Comparison of ENCODE assay signal across 11 cellular contexts in the genomic region with DNA sequence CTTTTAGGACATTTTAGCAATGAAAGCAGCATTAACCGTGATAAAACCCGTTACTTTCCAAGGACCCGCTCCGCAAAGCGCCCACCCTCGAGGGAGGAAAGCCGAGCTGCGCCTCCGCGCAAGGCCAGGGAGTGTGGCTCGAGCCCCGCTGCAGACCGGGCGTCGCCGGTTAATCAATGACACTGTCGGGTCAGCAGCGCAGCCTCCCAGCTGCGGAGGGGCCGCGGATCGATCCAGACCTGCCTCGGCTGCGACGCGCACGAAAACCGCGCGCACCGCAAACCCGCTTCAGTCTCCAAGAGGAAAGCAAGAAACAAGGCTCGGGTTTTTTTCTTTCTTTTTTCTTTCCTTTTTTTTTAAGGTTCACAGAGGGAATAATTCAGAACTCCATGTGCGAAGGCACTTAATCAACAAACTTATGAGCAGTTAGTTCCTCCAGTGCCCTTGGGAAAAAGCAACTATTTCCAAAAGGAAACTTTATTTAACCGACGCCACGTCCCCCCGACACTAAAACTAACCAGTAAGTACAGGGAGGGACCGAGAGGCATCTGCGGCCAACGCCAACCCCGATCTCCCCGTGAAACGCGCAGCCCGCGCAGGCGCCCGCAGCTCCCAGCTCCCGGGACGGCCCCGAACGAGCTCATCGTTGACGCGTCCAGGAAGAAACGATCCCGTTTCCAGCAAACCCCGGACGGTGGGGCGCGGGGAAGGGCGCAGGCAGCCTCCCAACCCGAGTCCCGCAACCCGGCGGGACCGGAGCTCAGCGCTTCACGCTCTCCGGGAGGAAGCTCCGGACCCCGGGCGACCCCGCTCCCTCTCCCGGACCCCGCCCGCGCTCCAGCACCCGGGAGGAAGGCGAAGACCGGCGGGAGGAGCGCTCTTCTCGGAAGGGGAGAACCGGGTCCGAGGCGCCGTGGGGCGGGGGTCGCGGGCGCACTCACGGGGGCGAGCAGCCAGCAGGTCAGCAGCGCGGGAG. TPM values are rescaled to one million over a fixed set of nuclear protein-coding genes. Genes with fewer than 3 reads are reported as not detected.
DNase-seq lines count a peak whose midpoint lies in the region; ATAC-seq and TF ChIP-seq lines count a peak whose summit lies in the region.
"Had no signal": no experiment of that assay in that cellular context is flagged by ENCODE, and none has a peak within 500 bp of the region (broad histone marks: within the 10 kb centered on the region; RNA-seq: fewer than 3 reads in every experiment).

No MANE protein-coding gene starts in this region.

- no peak for TF ChIP-seq EP300 in transverse colon (IDR thresholded peaks at IDR 0.05; ENCODE audit: low read depth)

- in situ Hi-C loops in transverse colon (cut with MboI; ENCODE audit: low pct_ligation_motif_present in 1 of 4, low pct_unique_long_range_greater_than_20kb in 1 of 4, low sequenced_read_pairs in 3 of 4) (no loop called here), ACHN (cut with HindIII; ENCODE audit: low pct_ligation_motif_present, low pct_unique_long_range_greater_than_20kb, low sequenced_read_pairs) (no loop called here)

- no peaks in the 10 kb centered on the region for H3K9me3 ChIP-seq in duodenal mucosa (ENCODE audit: control insufficient read depth in 1 of 2, low read length in 2 of 2)
- no peaks in the 10 kb centered on the region for H3K9me3 ChIP-seq in muscle layer of duodenum (ENCODE audit: control insufficient read depth in 1 of 2, low read length in 2 of 2)
- H3K9me3 ChIP-seq in transverse colon, result no peaks in the 10 kb centered on the region

- TF ChIP-seq CTCF in transverse colon (IDR thresholded peaks at IDR 0.05), result no peak

- 2 to 18% methylated on average over 6 to 61 of the region's 97 CpGs for WGBS in transverse colon (ENCODE audit: low coverage in 1 of 2), 2 donors

- intact Hi-C loops in transverse colon (cut with DNase I; ENCODE audit: low total_unique reads), result no loop called here

- H3K36me3 ChIP-seq in duodenal mucosa (ENCODE audit: control insufficient read depth in 1 of 2, insufficient read depth in 2 of 2, low read length in 2 of 2), result no peaks in the 10 kb centered on the region
- peaks cover 0 to 4% of the 10 kb centered on the region in 2 donors for H3K36me3 ChIP-seq in muscle layer of duodenum (ENCODE audit: control insufficient read depth in 1 of 2, insufficient read depth in 2 of 2, low read length in 2 of 2)
- no peaks in the 10 kb centered on the region for H3K36me3 ChIP-seq in transverse colon

- no peak overlapping the region for H3K27ac ChIP-seq in duodenal mucosa (ENCODE audit: low read depth, low read length)
- no peak overlapping the region for H3K27ac ChIP-seq in muscle layer of duodenum (ENCODE audit: low read length)
- H3K27ac ChIP-seq in transverse colon, result peak overlapping the region; percentile 46 to 76 (median 65)
- H3K27ac ChIP-seq: PC-9 had no signal

- H3K27me3 ChIP-seq in duodenal mucosa (ENCODE audit: control insufficient read depth in 1 of 2, insufficient read depth in 2 of 2, low read length in 2 of 2) (peaks cover 29 to 43% of the 10 kb centered on the region in 2 donors), muscle layer of duodenum (ENCODE audit: low read depth, low read length) (peaks cover 16% of the 10 kb centered on the region), transverse colon (peaks cover 58% of the 10 kb centered on the region)

- ATAC-seq in HG03354 (IDR thresholded peaks at IDR 0.05; ENCODE audit: poor library complexity, severe bottlenecking, unreplicated experiment), result no peak
- ATAC-seq: HCT116 had no signal

- TF ChIP-seq POLR2A in transverse colon (IDR thresholded peaks at IDR 0.05), result no peak

- no peak overlapping the region for H3K9ac ChIP-seq in duodenal mucosa (ENCODE audit: low read depth in 1 of 2, low read length in 2 of 2)

- H3K4me1 ChIP-seq in duodenal mucosa (ENCODE audit: control insufficient read depth in 1 of 2, insufficient read depth in 2 of 2, low read length in 2 of 2), result peaks cover 0 to 7% of the 10 kb centered on the region in 2 donors
- peaks cover 4 to 22% of the 10 kb centered on the region in 2 donors for H3K4me1 ChIP-seq in muscle layer of duodenum (ENCODE audit: control insufficient read depth in 1 of 2, insufficient read depth in 2 of 2, low read length in 2 of 2)
- H3K4me1 ChIP-seq in transverse colon, result peaks cover 0 to 13% (median 5%) of the 10 kb centered on the region in 4 donors

- DNase-seq in activated T-cell treated with anti-CD3 and anti-CD28 coated beads for 24 hours (ENCODE audit: low read depth) (peak; percentile 7), activated T-cell treated with anti-CD3 and anti-CD28 coated beads for 4 hours (no peak), transverse colon (no peak), ACHN (no peak), HuH-7 (ENCODE audit: low spot score) (no peak)
- DNase-seq: erythroblast, PC-9 had no signal

- H3K4me3 ChIP-seq in duodenal mucosa (ENCODE audit: low read depth in 1 of 2, low read length in 2 of 2) (peak overlapping the region; percentile 38 to 54), muscle layer of duodenum (ENCODE audit: low read depth in 1 of 2, low read length in 2 of 2) (peak overlapping the region; percentile 63 to 76), transverse colon (peak overlapping the region; percentile 36 to 58 (median 46))
- H3K4me3 ChIP-seq: PC-9 had no signal

RNA-seq across cellular contexts. Expression of gene VIPR2, which starts 0.6 kb away (rescaled TPM):
- 1 to 10 TPM; 1.8 to 3.7 (median 2.7) TPM for total RNA-seq in transverse colon
- total RNA-seq: PC-9 had no signal

Comparison
In these comparisons a context has a peak if more than half of its experiments do, and no peak if none do; other contexts are left out.
1. H3K27ac ChIP-seq: peak in transverse colon (4 of 4); none in duodenal mucosa (single experiment) and muscle layer of duodenum (single experiment).
2. Peak in every context shown above with its lines, with median percentiles within 50 percentile points of each other: H3K4me3 ChIP-seq.